Comparison of ENCODE assay signal across 18 cellular contexts in genomic region chr11:63558459-63559157, GRCh38. TPM values are rescaled to one million over a fixed set of nuclear protein-coding genes. Genes with fewer than 3 reads are reported as not detected.
DNase-seq lines count a peak whose midpoint lies in the region; ATAC-seq and TF ChIP-seq lines count a peak whose summit lies in the region.
"Had no signal": no experiment of that assay in that cellular context is flagged by ENCODE, and none has a peak within 500 bp of the region (broad histone marks: within the 10 kb centered on the region; RNA-seq: fewer than 3 reads in every experiment).

No MANE protein-coding gene starts in this region.

- H3K36me3 ChIP-seq in left lung: no peaks in the 10 kb centered on the region
- no peaks in the 10 kb centered on the region for H3K36me3 ChIP-seq in stomach

- DNase-seq in T47D (ENCODE audit: low read depth in 1 of 2, low spot score in 1 of 2) (peak; percentile 45 to 99), MCF 10A (ENCODE audit: unreplicated experiment) (no peak), RWPE1 (ENCODE audit: low spot score) (no peak), left lung (no peak), stomach (no peak), SKM-1 (lab: John Stamatoyannopoulos, UW; ENCODE audit: unreplicated experiment) (no peak), ecto neural progenitor cell (ENCODE audit: low spot score) (no peak), NCI-H2196 (lab: John Stamatoyannopoulos, UW; ENCODE audit: unreplicated experiment) (no peak)
- DNase-seq: Calu3; CD4-positive, alpha-beta T cell; NCI-H1417 treated with DMSO at 0.1 percent for 48 hours; NCI-H2029 treated with DMSO at 0.1 percent for 48 hours; NCI-H2171 treated with DMSO at 0.1 percent for 48 hours; NCI-H748 treated with DMSO at 0.1 percent for 48 hours had no signal

- intact Hi-C loops in MCF 10A (cut with micrococcal nuclease): no loop called here
- intact Hi-C loops in left lung (cut with DNase I): no loop called here
- intact Hi-C loops in stomach (cut with DNase I; ENCODE audit: low total_unique reads): no loop called here

- no peak for TF ChIP-seq POLR2A in stomach (IDR thresholded peaks at IDR 0.05)

- ATAC-seq in left lung: peak; percentile 46
- ATAC-seq: HCT116 had no signal

- H3K27me3 Mint-ChIP-seq in MCF 10A (ENCODE audit: insufficient read depth, unreplicated experiment): no peaks in the 10 kb centered on the region
- H3K27me3 Mint-ChIP-seq: CD4-positive, alpha-beta T cell had no signal

- no peaks in the 10 kb centered on the region for H3K9me3 Mint-ChIP-seq in MCF 10A (ENCODE audit: unreplicated experiment)
- H3K9me3 Mint-ChIP-seq: CD4-positive, alpha-beta T cell had no signal

- CTCF ChIA-PET in MCF 10A (lab: Yijun Ruan, JAX): interaction anchor here (0.8 to 1.2 kb wide), 2 partner anchors 25 to 81 kb away, joined by 3 read pairs; no protein-coding TSS in a partner anchor
- CTCF ChIA-PET in RWPE1 (lab: Yijun Ruan, JAX): interaction anchor here (0.6 to 1.3 kb wide), 2 partner anchors 50 to 79 kb away, joined by 3 read pairs; no protein-coding TSS in a partner anchor

- no peak for TF ChIP-seq EP300 in stomach (IDR thresholded peaks at IDR 0.05)

- POLR2A ChIA-PET in MCF 10A (lab: Yijun Ruan, JAX) (interaction anchor here (0.6 to 1.4 kb wide), 3 partner anchors 12 to 64 kb away, joined by 3 to 5 read pairs (median 3); partner anchors contain the start of gene LGALS12), RWPE1 (lab: Yijun Ruan, JAX; ENCODE audit: low non-redundant PET) (no interaction called here)

- H3K4me1 ChIP-seq in left lung (peaks cover 5 to 24% of the 10 kb centered on the region in 2 donors), stomach (peaks cover 8 to 30% (median 19%) of the 10 kb centered on the region in 4 donors)

- no peak overlapping the region for H3K4me3 Mint-ChIP-seq in MCF 10A (ENCODE audit: unreplicated experiment)
- H3K4me3 Mint-ChIP-seq: CD4-positive, alpha-beta T cell had no signal

- 80 to 91% (median 83%) methylated on average over 6 to 7 of the region's 7 CpGs for WGBS in stomach, 5 donors

- peaks cover 18% of the 10 kb centered on the region for H3K4me1 Mint-ChIP-seq in MCF 10A (ENCODE audit: insufficient read depth, unreplicated experiment)

- H3K36me3 Mint-ChIP-seq in MCF 10A (ENCODE audit: insufficient read depth, unreplicated experiment): no peaks in the 10 kb centered on the region

- no TSS peak for BruUV-seq in MCF 10A (replicated peaks; lab: Mats Ljungman, UMichigan)

- H3K27ac Mint-ChIP-seq in MCF 10A (ENCODE audit: low read depth, unreplicated experiment): no peak overlapping the region

- H3K27ac ChIP-seq in RWPE1: peak overlapping the region; percentile 95
- peak overlapping the region; percentile 33 to 42 for H3K27ac ChIP-seq in left lung
- H3K27ac ChIP-seq in stomach: peak overlapping the region in 3 of 5 donors; percentile 19 to 40 (median 21)
- H3K27ac ChIP-seq: SK-N-MC had no signal

- H3K27me3 ChIP-seq in left lung (no peaks in the 10 kb centered on the region), stomach (no peaks in the 10 kb centered on the region)

- no peak overlapping the region for H3K4me3 ChIP-seq in left lung
- no peak overlapping the region for H3K4me3 ChIP-seq in stomach
- H3K4me3 ChIP-seq: SK-N-MC had no signal

- H3K9me3 ChIP-seq in left lung (no peaks in the 10 kb centered on the region), stomach (no peaks in the 10 kb centered on the region)

- in situ Hi-C loops in T47D (cut with HindIII; ENCODE audit: low pct_unique_long_range_greater_than_20kb, low sequenced_read_pairs): no loop called here

- TF ChIP-seq CTCF in MCF 10A (IDR thresholded peaks at IDR 0.05; ENCODE audit: unreplicated experiment): no peak
- TF ChIP-seq CTCF in RWPE1 (conservative IDR thresholded peaks at IDR 0.05; ENCODE audit: low read depth): no peak
- no peak for TF ChIP-seq CTCF in left lung (IDR thresholded peaks at IDR 0.05)
- no peak for TF ChIP-seq CTCF in stomach (IDR thresholded peaks at IDR 0.05)

RNA-seq across cellular contexts. Expression of gene PLAAT2, which starts 4.6 kb away (rescaled TPM):
- 0.58 TPM in 1 of 2 replicates, not detected in the other for total RNA-seq in MCF 10A (2022)
- total RNA-seq in left lung: 1 to 10 TPM; 5.0 to 6.0 TPM
- total RNA-seq in stomach: 10 to 100 TPM in 1 of 5 donors, 1 to 10 TPM in 1, not detected in 3; 1.3 to 19.5 TPM
- 10 to 100 TPM in 1 of 3 donors, 1 to 10 TPM in 2; 6.8 to 66.7 (median 7.6) TPM for polyA plus RNA-seq in stomach
- total RNA-seq: A673, NCI-H460 had no signal

RNA-seq across cellular contexts. Expression of gene PLAAT4, which starts 22.0 kb away (rescaled TPM):
- total RNA-seq in MCF 10A (2022): 0.69 and 0.96 TPM in 2 replicates
- 100 to 1,000 TPM; 105 to 217 TPM for total RNA-seq in left lung
- total RNA-seq in stomach: 100 to 1,000 TPM in 1 of 5 donors, 10 to 100 TPM in 3, 1 to 10 TPM in 1; 4.0 to 121 (median 12.7) TPM
- 100 to 1,000 TPM in 1 of 3 donors, 10 to 100 TPM in 2; 86.9 to 262 (median 98.5) TPM for polyA plus RNA-seq in stomach
- total RNA-seq: NCI-H460 had no signal

RNA-seq across cellular contexts. Expression of gene LGALS12, which starts 52.7 kb away (rescaled TPM):
- total RNA-seq in MCF 10A (2022) (not detected in 2 replicates), left lung (under 1 TPM; 0.20 to 0.86 TPM), stomach (under 1 TPM in 1 of 5 donors, not detected in 4; 0.55 TPM)
- polyA plus RNA-seq in stomach: 1 to 10 TPM in 1 of 3 donors, under 1 TPM in 2; 0.38 to 1.1 (median 0.44) TPM
- total RNA-seq: A673; Calu3; CD4-positive, alpha-beta T cell; NCI-H460 had no signal

RNA-seq across cellular contexts. Expression of gene PLAAT3, which starts 55.6 kb away (rescaled TPM):
- 3.6 and 3.9 TPM in 2 replicates for total RNA-seq in MCF 10A (2022)
- 10 to 100 TPM; 74.2 to 86.4 TPM for total RNA-seq in left lung
- 10 to 100 TPM in 3 of 5 donors, not detected in 2; 10.6 to 25.9 (median 21.0) TPM for total RNA-seq in stomach
- 10 to 100 TPM; 51.2 to 75.0 (median 52.5) TPM for polyA plus RNA-seq in stomach

Comparison
In these comparisons a context has a peak if more than half of its experiments do, and no peak if none do; other contexts are left out.
1. DNase-seq: peak in T47D (2 of 2); none in MCF 10A (single experiment), RWPE1 (single experiment), left lung (0 of 2), stomach (single experiment), SKM-1 (single experiment), ecto neural progenitor cell (single experiment) and NCI-H2196 (single experiment).
2. H3K27ac ChIP-seq: peak in every context shown above with its lines; median percentile 95 in RWPE1; 38 in left lung; 21 in stomach.